1 cellular context compared by ENCODE assay signal in the genomic region with DNA sequence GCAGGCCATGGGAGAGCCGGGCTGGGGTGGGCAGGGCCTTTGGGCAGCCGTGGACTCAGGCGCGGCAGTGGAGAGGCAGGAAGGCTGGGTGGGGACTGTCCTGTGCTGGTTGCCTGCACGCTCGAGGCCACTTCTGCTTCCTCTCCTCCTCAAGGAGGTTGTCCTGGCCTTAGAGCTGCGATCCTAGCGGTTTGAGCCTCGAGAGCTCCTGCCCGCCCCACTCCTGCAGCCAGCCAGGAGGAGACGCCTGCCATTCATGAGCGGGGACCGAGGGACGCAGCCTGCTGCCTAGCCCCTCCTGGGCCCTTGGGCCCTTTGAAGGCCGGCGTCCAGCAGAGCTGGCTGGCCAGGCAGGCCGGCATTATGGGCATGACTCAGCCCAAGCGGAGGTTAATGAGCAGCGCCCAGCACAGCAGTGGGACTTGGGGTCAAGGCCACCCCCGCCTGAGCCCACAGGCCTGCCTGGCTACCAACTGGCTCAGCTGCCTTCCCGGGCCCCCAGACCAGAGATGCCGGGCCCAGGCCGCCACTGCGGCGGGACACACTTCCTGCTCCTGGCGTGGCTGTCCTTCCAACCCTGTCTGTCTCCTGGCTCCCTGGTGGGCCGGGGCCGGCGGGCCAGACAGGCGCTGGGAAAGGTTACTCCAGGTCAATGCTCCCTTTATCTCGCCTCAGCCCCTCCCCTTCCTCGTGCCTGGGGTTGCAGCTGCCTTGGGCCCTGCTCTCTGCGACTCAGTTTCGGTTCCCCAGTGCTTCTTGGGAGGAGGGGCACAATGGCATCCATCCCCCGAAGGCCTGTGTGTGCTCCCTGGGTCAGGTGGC.
A peak's percentile ranks its signal among the peaks of the same experiment; 100 is the strongest.
TF ChIP-seq lines count a peak whose summit lies in the region.

No MANE protein-coding gene starts in this region.

TF ChIP-seq in K562, 482 proteins besides CTCF, POLR2A, EP300 and RAD21 (continued from another document and continues in another):
- peak; percentile 79 for TF ChIP-seq VEZF1 (CRISPR knock-in tag; IDR thresholded peaks at IDR 0.05)
- TF ChIP-seq SPI1 (IDR thresholded peaks at IDR 0.05; ENCODE audit: borderline replicate concordance, low read depth, low read length): peak; percentile 47; the same call in 1 of the 2 replicates
- TF ChIP-seq RCOR1 (IDR thresholded peaks at IDR 0.05; ENCODE audit: borderline replicate concordance in 1 of 2, low read depth in 2 of 2, low read length in 2 of 2): peak in 1 of 2 experiments; percentile 32; a peak in 1 of 4 replicates
- TF ChIP-seq THAP12 (CRISPR knock-in tag; IDR thresholded peaks at IDR 0.05): 0 out of 2 replicates have a peak, but pooled peaks have one; percentile 25
- TF ChIP-seq CREB3L1 (IDR thresholded peaks at IDR 0.05; ENCODE audit: borderline replicate concordance, low read depth): peak; percentile 59; the same call in 1 of the 2 replicates
- TF ChIP-seq, protein P1, sequence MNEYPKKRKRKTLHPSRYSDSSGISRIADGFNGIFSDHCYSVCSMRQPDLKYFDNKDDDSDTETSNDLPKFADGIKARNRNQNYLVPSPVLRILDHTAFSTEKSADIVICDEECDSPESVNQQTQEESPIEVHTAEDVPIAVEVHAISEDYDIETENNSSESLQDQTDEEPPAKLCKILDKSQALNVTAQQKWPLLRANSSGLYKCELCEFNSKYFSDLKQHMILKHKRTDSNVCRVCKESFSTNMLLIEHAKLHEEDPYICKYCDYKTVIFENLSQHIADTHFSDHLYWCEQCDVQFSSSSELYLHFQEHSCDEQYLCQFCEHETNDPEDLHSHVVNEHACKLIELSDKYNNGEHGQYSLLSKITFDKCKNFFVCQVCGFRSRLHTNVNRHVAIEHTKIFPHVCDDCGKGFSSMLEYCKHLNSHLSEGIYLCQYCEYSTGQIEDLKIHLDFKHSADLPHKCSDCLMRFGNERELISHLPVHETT (CRISPR knock-in tag; conservative IDR thresholded peaks at IDR 0.05 in 1 of 2, IDR thresholded peaks at IDR 0.05 in 1 of 2): 0 out of 4 replicates have a peak, but pooled peaks of 1 of the 2 experiments have one; percentile 27
- peak; percentile 55 for TF ChIP-seq RNF2 (IDR thresholded peaks at IDR 0.05)
- peak; percentile 6 for TF ChIP-seq PCBP1 (IDR thresholded peaks at IDR 0.05; ENCODE audit: low read depth, low read length, poor library complexity, severe bottlenecking)
- peak; percentile 76 for TF ChIP-seq L3MBTL2 (IDR thresholded peaks at IDR 0.05)
- no peak for TF ChIP-seq CREM (IDR thresholded peaks at IDR 0.05; ENCODE audit: low read depth)
- 0 out of 4 replicates have a peak, but pooled peaks of 1 of the 2 experiments have one; percentile 45 for TF ChIP-seq UBTF (IDR thresholded peaks at IDR 0.05; ENCODE audit: borderline replicate concordance in 1 of 2, low read depth in 2 of 2, low read length in 2 of 2)
- peak; percentile 50; the same call in 1 of the 2 replicates for TF ChIP-seq ZBTB7A (IDR thresholded peaks at IDR 0.05; ENCODE audit: borderline replicate concordance, control insufficient read depth, low read depth, low read length)
- TF ChIP-seq NR2C1 (IDR thresholded peaks at IDR 0.05): peak; percentile 81
- TF ChIP-seq NR2C1 (tag; IDR thresholded peaks at IDR 0.05): peak; percentile 76
- TF ChIP-seq PKNOX1 (IDR thresholded peaks at IDR 0.05): peak; percentile 36; the same call in 1 of the 2 replicates
- TF ChIP-seq SREBF2 (CRISPR knock-in tag; IDR thresholded peaks at IDR 0.05): no peak
- TF ChIP-seq ZFX (CRISPR knock-in tag; IDR thresholded peaks at IDR 0.05): peak; percentile 92
- TF ChIP-seq, protein P2, sequence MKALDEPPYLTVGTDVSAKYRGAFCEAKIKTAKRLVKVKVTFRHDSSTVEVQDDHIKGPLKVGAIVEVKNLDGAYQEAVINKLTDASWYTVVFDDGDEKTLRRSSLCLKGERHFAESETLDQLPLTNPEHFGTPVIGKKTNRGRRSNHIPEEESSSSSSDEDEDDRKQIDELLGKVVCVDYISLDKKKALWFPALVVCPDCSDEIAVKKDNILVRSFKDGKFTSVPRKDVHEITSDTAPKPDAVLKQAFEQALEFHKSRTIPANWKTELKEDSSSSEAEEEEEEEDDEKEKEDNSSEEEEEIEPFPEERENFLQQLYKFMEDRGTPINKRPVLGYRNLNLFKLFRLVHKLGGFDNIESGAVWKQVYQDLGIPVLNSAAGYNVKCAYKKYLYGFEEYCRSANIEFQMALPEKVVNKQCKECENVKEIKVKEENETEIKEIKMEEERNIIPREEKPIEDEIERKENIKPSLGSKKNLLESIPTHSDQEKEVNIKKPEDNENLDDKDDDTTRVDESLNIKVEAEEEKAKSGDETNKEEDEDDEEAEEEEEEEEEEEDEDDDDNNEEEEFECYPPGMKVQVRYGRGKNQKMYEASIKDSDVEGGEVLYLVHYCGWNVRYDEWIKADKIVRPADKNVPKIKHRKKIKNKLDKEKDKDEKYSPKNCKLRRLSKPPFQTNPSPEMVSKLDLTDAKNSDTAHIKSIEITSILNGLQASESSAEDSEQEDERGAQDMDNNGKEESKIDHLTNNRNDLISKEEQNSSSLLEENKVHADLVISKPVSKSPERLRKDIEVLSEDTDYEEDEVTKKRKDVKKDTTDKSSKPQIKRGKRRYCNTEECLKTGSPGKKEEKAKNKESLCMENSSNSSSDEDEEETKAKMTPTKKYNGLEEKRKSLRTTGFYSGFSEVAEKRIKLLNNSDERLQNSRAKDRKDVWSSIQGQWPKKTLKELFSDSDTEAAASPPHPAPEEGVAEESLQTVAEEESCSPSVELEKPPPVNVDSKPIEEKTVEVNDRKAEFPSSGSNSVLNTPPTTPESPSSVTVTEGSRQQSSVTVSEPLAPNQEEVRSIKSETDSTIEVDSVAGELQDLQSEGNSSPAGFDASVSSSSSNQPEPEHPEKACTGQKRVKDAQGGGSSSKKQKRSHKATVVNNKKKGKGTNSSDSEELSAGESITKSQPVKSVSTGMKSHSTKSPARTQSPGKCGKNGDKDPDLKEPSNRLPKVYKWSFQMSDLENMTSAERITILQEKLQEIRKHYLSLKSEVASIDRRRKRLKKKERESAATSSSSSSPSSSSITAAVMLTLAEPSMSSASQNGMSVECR (CRISPR knock-in tag; IDR thresholded peaks at IDR 0.05): peak; percentile 51; the same call in 1 of the 2 replicates
- 0 out of 2 replicates have a peak, but pooled peaks have one; percentile 33 for TF ChIP-seq ETV1 (tag; conservative IDR thresholded peaks at IDR 0.05; ENCODE audit: low read depth)
- TF ChIP-seq ATF3 (IDR thresholded peaks at IDR 0.05): peak; percentile 55
- no peak for TF ChIP-seq ATF3 (CRISPR knock-in tag; conservative IDR thresholded peaks at IDR 0.05)
- no peak for TF ChIP-seq KDM1A (IDR thresholded peaks at IDR 0.05)
- peak; percentile 56; the same call in 1 of the 2 replicates for TF ChIP-seq ZNF263 (CRISPR knock-in tag; IDR thresholded peaks at IDR 0.05; ENCODE audit: borderline replicate concordance)
- no peak for TF ChIP-seq NR4A1 (CRISPR knock-in tag; IDR thresholded peaks at IDR 0.05)
- 0 out of 2 replicates have a peak, but pooled peaks have one; percentile 45 for TF ChIP-seq NR4A1 (tag; IDR thresholded peaks at IDR 0.05)
- 0 out of 4 replicates have a peak, but pooled peaks of 1 of the 2 experiments have one; percentile 10 for TF ChIP-seq TEAD1 (CRISPR knock-in tag; IDR thresholded peaks at IDR 0.05)
- peak; percentile 63 for TF ChIP-seq CXXC5 (CRISPR knock-in tag; IDR thresholded peaks at IDR 0.05)
- TF ChIP-seq, protein P3, sequence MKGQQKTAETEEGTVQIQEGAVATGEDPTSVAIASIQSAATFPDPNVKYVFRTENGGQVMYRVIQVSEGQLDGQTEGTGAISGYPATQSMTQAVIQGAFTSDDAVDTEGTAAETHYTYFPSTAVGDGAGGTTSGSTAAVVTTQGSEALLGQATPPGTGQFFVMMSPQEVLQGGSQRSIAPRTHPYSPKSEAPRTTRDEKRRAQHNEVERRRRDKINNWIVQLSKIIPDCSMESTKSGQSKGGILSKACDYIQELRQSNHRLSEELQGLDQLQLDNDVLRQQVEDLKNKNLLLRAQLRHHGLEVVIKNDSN (CRISPR knock-in tag; IDR thresholded peaks at IDR 0.05): 0 out of 2 replicates have a peak, but pooled peaks have one; percentile 17
- 0 out of 2 replicates have a peak, but pooled peaks have one; percentile 42 for TF ChIP-seq MYNN (IDR thresholded peaks at IDR 0.05)
- no peak for TF ChIP-seq MYNN (CRISPR knock-in tag; IDR thresholded peaks at IDR 0.05)
- TF ChIP-seq, protein P4, sequence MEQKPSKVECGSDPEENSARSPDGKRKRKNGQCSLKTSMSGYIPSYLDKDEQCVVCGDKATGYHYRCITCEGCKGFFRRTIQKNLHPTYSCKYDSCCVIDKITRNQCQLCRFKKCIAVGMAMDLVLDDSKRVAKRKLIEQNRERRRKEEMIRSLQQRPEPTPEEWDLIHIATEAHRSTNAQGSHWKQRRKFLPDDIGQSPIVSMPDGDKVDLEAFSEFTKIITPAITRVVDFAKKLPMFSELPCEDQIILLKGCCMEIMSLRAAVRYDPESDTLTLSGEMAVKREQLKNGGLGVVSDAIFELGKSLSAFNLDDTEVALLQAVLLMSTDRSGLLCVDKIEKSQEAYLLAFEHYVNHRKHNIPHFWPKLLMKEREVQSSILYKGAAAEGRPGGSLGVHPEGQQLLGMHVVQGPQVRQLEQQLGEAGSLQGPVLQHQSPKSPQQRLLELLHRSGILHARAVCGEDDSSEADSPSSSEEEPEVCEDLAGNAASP (IDR thresholded peaks at IDR 0.05): no peak; the same call in 1 of the 2 replicates
- TF ChIP-seq USF2 (CRISPR knock-in tag; IDR thresholded peaks at IDR 0.05): no peak
- no peak for TF ChIP-seq DIDO1 (tag; IDR thresholded peaks at IDR 0.05; ENCODE audit: low read depth)
